15 cellular contexts compared by ENCODE assay signal in genomic region chr3:21331321-21331720, GRCh38.
A peak's percentile ranks its signal among the peaks of the same experiment; 100 is the strongest.
DNase-seq lines count a peak whose midpoint lies in the region; ATAC-seq and TF ChIP-seq lines count a peak whose summit lies in the region.
"Had no signal": no experiment of that assay in that cellular context is flagged by ENCODE, and none has a peak within 500 bp of the region (broad histone marks: within the 10 kb centered on the region; RNA-seq: fewer than 3 reads in every experiment).

No MANE protein-coding gene starts in this region.

- H3K27me3 ChIP-seq in Loucy (ENCODE audit: insufficient read depth, low read length, poor library complexity, severe bottlenecking) (no peaks in the 10 kb centered on the region), mesendoderm (ENCODE audit: insufficient read depth, low read length, poor library complexity) (no peaks in the 10 kb centered on the region), upper lobe of left lung (no peaks in the 10 kb centered on the region), Karpas-422 (ENCODE audit: low read length) (no peaks in the 10 kb centered on the region)

- ATAC-seq in upper lobe of left lung (ENCODE audit: low FRiP score in 2 of 2): no peak

- no peak overlapping the region for H3K23ac ChIP-seq in mesendoderm (ENCODE audit: low read length)

- no peak overlapping the region for H2BK5ac ChIP-seq in mesendoderm (ENCODE audit: low read length)

- TF ChIP-seq CTCF in Loucy (conservative IDR thresholded peaks at IDR 0.05; ENCODE audit: low read length): no peak
- no peak for TF ChIP-seq CTCF in upper lobe of left lung (IDR thresholded peaks at IDR 0.05)

- DNase-seq in ACHN (peak; percentile 7), astrocyte of the hippocampus (ENCODE audit: low read depth, low spot score) (peak; percentile 4), mesendoderm (peak; percentile 5), upper lobe of left lung (no peak), Karpas-422 (no peak), T-helper 2 cell (no peak), NCI-H2171 treated with DMSO at 0.1 percent for 48 hours (lab: John Stamatoyannopoulos, UW) (no peak)
- DNase-seq: C1 segment of cervical spinal cord; Calu3; CD4-positive, alpha-beta T cell; DMS 273 treated with DMSO at 0.1 percent for 48 hours; GDM1; HCEC 1CT had no signal

- H3K27ac ChIP-seq in mesendoderm (ENCODE audit: low read depth, low read length): no peak overlapping the region
- H3K27ac ChIP-seq in upper lobe of left lung: no peak overlapping the region
- no peak overlapping the region for H3K27ac ChIP-seq in Karpas-422 (ENCODE audit: low read length)
- H3K27ac ChIP-seq: HL-60 had no signal

- no peak overlapping the region for H2BK15ac ChIP-seq in mesendoderm (replicated peaks; ENCODE audit: low read depth)

- no peak for TF ChIP-seq EP300 in upper lobe of left lung (IDR thresholded peaks at IDR 0.05)

- in situ Hi-C loops in ACHN (cut with HindIII; ENCODE audit: low pct_ligation_motif_present, low pct_unique_long_range_greater_than_20kb, low sequenced_read_pairs): no loop called here

- peaks cover 5% of the 10 kb centered on the region for H3K4me1 ChIP-seq in Loucy (ENCODE audit: insufficient read depth, low read length, poor library complexity, severe bottlenecking)
- no peaks in the 10 kb centered on the region for H3K4me1 ChIP-seq in mesendoderm (ENCODE audit: control insufficient read depth, low read depth, low read length)
- no peaks in the 10 kb centered on the region for H3K4me1 ChIP-seq in upper lobe of left lung
- H3K4me1 ChIP-seq in Karpas-422 (ENCODE audit: low read length): no peaks in the 10 kb centered on the region

- no peaks in the 10 kb centered on the region for H3K9me3 ChIP-seq in Loucy (ENCODE audit: insufficient read depth, low read depth, low read length)
- H3K9me3 ChIP-seq in upper lobe of left lung: no peaks in the 10 kb centered on the region
- H3K9me3 ChIP-seq in Karpas-422 (ENCODE audit: low read length): peaks cover 12% of the 10 kb centered on the region; the same call in 1 of the 2 replicates

- H3K79me1 ChIP-seq in mesendoderm (ENCODE audit: low read length): no peaks in the 10 kb centered on the region

- no CpG with 5 or more reads among the region's 2 CpGs for WGBS in mesendoderm (ENCODE audit: extremely low coverage, insufficient coverage, low lambda C conversion rate)
- WGBS in upper lobe of left lung, 2 donors: 35 to 48% methylated on average over 2 of the region's 2 CpGs

- no peak overlapping the region for H2BK120ac ChIP-seq in mesendoderm (ENCODE audit: low read depth, low read length)

- no peaks in the 10 kb centered on the region for H4K20me1 ChIP-seq in Loucy (ENCODE audit: insufficient read depth, low read length, poor library complexity, severe bottlenecking)
- H4K20me1 ChIP-seq in Karpas-422 (ENCODE audit: insufficient read depth, low read depth, low read length): no peaks in the 10 kb centered on the region

- H4K8ac ChIP-seq in mesendoderm (ENCODE audit: low read depth, low read length): no peak overlapping the region

- TF ChIP-seq POLR2A in upper lobe of left lung (IDR thresholded peaks at IDR 0.05): no peak

- no peak overlapping the region for H3K56ac ChIP-seq in mesendoderm (ENCODE audit: low read length)

- no peaks in the 10 kb centered on the region for H3K9me2 ChIP-seq in Loucy (replicated peaks; ENCODE audit: low read depth, low read length)
- no peaks in the 10 kb centered on the region for H3K9me2 ChIP-seq in Karpas-422 (replicated peaks; ENCODE audit: insufficient read depth, low read length)

- peak overlapping the region; percentile 75 for H3K4me2 ChIP-seq in Loucy (ENCODE audit: low read depth, low read length, poor library complexity, severe bottlenecking)
- H3K4me2 ChIP-seq in mesendoderm (ENCODE audit: low read length): no peak overlapping the region
- H3K4me2 ChIP-seq in Karpas-422 (ENCODE audit: low read depth, low read length, poor library complexity, severe bottlenecking): no peak overlapping the region

- H3F3A ChIP-seq in Loucy (ENCODE audit: low read depth): no peaks in the 10 kb centered on the region

- no peak overlapping the region for H3K18ac ChIP-seq in mesendoderm (ENCODE audit: low read length)

- H2AFZ ChIP-seq in Loucy (ENCODE audit: low read length): peak overlapping the region; percentile 50; the same call in 1 of the 2 replicates
- no peak overlapping the region for H2AFZ ChIP-seq in Karpas-422 (ENCODE audit: low read length)

- H3K9ac ChIP-seq in Loucy (ENCODE audit: low read depth, low read length, poor library complexity, severe bottlenecking) (no peak overlapping the region), mesendoderm (ENCODE audit: low read length) (no peak overlapping the region), Karpas-422 (ENCODE audit: low read length) (no peak overlapping the region)

- H4K5ac ChIP-seq in mesendoderm (ENCODE audit: low read length): no peak overlapping the region

- H3K36me3 ChIP-seq in Loucy (ENCODE audit: insufficient read depth, low read length) (no peaks in the 10 kb centered on the region), mesendoderm (ENCODE audit: control insufficient read depth, insufficient read depth, low read length) (no peaks in the 10 kb centered on the region), upper lobe of left lung (no peaks in the 10 kb centered on the region), Karpas-422 (ENCODE audit: insufficient read depth, low read length) (no peaks in the 10 kb centered on the region)

- H3K79me2 ChIP-seq in Loucy (ENCODE audit: insufficient read depth, low read length) (no peaks in the 10 kb centered on the region), mesendoderm (ENCODE audit: control insufficient read depth, insufficient read depth, low read length) (no peaks in the 10 kb centered on the region), Karpas-422 (ENCODE audit: low read length) (no peaks in the 10 kb centered on the region)

- no peak overlapping the region for H3K4ac ChIP-seq in mesendoderm (ENCODE audit: low read depth, low read length)

- H3K4me3 ChIP-seq in Loucy (ENCODE audit: low read length, poor library complexity, severe bottlenecking): peak overlapping the region; percentile 71
- H3K4me3 ChIP-seq in mesendoderm (ENCODE audit: low read length): no peak overlapping the region
- H3K4me3 ChIP-seq in upper lobe of left lung: no peak overlapping the region
- H3K4me3 ChIP-seq in Karpas-422 (ENCODE audit: low read length): no peak overlapping the region

- H2AK5ac ChIP-seq in mesendoderm (ENCODE audit: low read length): no peak overlapping the region

Comparison
In these comparisons a context has a peak if more than half of its experiments do, and no peak if none do; other contexts are left out.
1. DNase-seq: peak in ACHN (single experiment), astrocyte of the hippocampus (single experiment) and mesendoderm (single experiment); none in upper lobe of left lung (0 of 2), Karpas-422 (single experiment), T-helper 2 cell (0 of 5) and NCI-H2171 treated with DMSO at 0.1 percent for 48 hours (single experiment).